Comparison of ENCODE assay signal across 18 cellular contexts in the genomic region with DNA sequence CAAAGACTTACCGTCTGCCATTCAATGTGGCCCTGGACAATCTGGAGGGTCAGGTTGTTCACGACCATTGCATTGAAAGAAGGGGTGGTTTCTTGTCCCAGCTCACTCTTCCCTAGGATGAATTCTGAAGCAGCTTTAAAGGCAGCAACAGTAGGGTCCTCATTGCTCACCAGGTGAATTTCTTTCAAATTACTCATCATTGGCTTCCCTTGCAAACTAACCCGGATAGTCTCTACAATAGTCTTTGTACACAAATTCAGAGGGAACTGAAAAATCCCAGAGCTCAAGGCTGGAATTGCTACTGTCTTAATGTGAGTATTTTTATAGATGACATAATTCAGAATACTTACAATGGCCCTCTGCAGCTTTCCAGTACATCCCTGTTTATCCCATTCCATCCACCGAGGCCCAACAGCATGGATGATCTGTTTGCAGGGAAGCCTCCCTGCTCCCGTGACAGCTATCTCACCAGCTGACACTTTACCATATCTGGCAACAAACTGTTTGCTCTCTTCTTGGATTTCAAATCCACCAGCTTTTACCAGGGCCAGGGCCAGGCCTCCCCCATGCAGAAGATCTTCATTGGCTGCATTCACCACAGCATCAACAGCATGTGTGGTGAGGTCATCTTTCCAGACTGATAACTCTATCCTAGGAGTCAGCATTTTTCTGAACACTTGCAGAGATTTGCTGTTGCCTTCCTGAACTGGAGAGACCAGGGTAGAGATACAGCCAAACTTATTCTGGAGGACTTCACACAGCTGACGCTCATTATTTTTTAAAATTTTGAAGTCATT. TPM values are rescaled to one million over a fixed set of nuclear protein-coding genes. Genes with fewer than 3 reads are reported as not detected.
DNase-seq lines count a peak whose midpoint lies in the region; ATAC-seq, FAIRE-seq and TF ChIP-seq lines count a peak whose summit lies in the region.
"Had no signal": no experiment of that assay in that cellular context is flagged by ENCODE, and none has a peak within 500 bp of the region (broad histone marks: within the 10 kb centered on the region; RNA-seq: fewer than 3 reads in every experiment).

No MANE protein-coding gene starts in this region.

- no peak for ATAC-seq in GM21723 (IDR thresholded peaks at IDR 0.05; ENCODE audit: unreplicated experiment)
- ATAC-seq: activated CD4-positive, alpha-beta T cell treated with anti-CD3 and anti-CD28 coated beads for 36 hours had no signal

- peak; percentile 23 for DNase-seq in NCI-H146 (lab: John Stamatoyannopoulos, UW)
- DNase-seq in NCI-H146 treated with DMSO at 0.1 percent for 48 hours (lab: John Stamatoyannopoulos, UW; ENCODE audit: unreplicated experiment): no peak
- peak; percentile 50 for DNase-seq in RCC 7860 (ENCODE audit: low spot score)
- DNase-seq in fibroblast of pulmonary artery (ENCODE audit: low read depth): peak; percentile 22
- DNase-seq in renal cortical epithelial cell (ENCODE audit: low read depth): peak; percentile 17
- DNase-seq in colonic mucosa: no peak
- DNase-seq in stimulated activated CD4-positive, alpha-beta T cell treated with anti-CD3 and anti-CD28 coated beads, Interleukin-2, amount 100 ng/mL, for 48 hours: no peak
- DNase-seq: activated CD4-positive, alpha-beta T cell treated with anti-CD3 and anti-CD28 coated beads for 36 hours; activated effector memory CD4-positive, alpha-beta T cell treated with Interleukin-2 at 50 U/mL for 16 hours; cerebellar nuclear complex; DMS153; esophagus squamous epithelium; NCI-H187 treated with DMSO at 0.1 percent for 48 hours; tibial artery had no signal

- intact Hi-C loops in colonic mucosa (cut with DNase I): no loop called here

- no peak overlapping the region for H3K27ac ChIP-seq in colonic mucosa
- H3K27ac ChIP-seq: esophagus squamous epithelium, tibial artery had no signal

- no peaks in the 10 kb centered on the region for H3K9me3 ChIP-seq in colonic mucosa
- H3K9me3 ChIP-seq: esophagus squamous epithelium, tibial artery had no signal

- FAIRE-seq in RCC 7860 (lab: Jason Lieb, UNC): no peak
- FAIRE-seq: A204.1, islet of Langerhans had no signal

- H3K4me3 ChIP-seq in fibroblast of pulmonary artery (replicated peaks; ENCODE audit: low read depth, low read length) (no peak overlapping the region), colonic mucosa (no peak overlapping the region)
- H3K4me3 ChIP-seq: esophagus squamous epithelium, HAP-1, tibial artery had no signal

- peaks cover 28% of the 10 kb centered on the region for H3K36me3 ChIP-seq in colonic mucosa
- H3K36me3 ChIP-seq: HAP-1 had no signal

- no peaks in the 10 kb centered on the region for H3K27me3 ChIP-seq in colonic mucosa
- H3K27me3 ChIP-seq: esophagus squamous epithelium, tibial artery had no signal

- H3K9ac ChIP-seq in colonic mucosa (ENCODE audit: low read depth in 2 of 2, low read length in 2 of 2): no peak overlapping the region

- no peak for TF ChIP-seq CTCF in fibroblast of pulmonary artery (IDR thresholded peaks at IDR 0.05; ENCODE audit: low read length, missing control alignments)
- no peak for TF ChIP-seq CTCF in colonic mucosa (IDR thresholded peaks at IDR 0.05)

- no peaks in the 10 kb centered on the region for H3K4me1 ChIP-seq in colonic mucosa
- H3K4me1 ChIP-seq: esophagus squamous epithelium, HAP-1, tibial artery had no signal

RNA-seq across cellular contexts. Expression of a gene that starts 8.6 kb away (rescaled TPM):
- 39.8 and 41.5 TPM in 2 replicates for total RNA-seq in renal cortical epithelial cell
- total RNA-seq in colonic mucosa: 10 to 100 TPM; 20.2 to 28.0 TPM

RNA-seq across cellular contexts. Expression of a gene that starts 8.7 kb away (rescaled TPM):
- total RNA-seq in renal cortical epithelial cell (39.1 and 55.1 TPM in 2 replicates), colonic mucosa (10 to 100 TPM; 44.0 to 46.4 TPM)

RNA-seq across cellular contexts. Expression of a gene that starts 22.0 kb away (rescaled TPM):
- total RNA-seq in renal cortical epithelial cell (0.20 TPM in 1 of 2 replicates, not detected in the other), colonic mucosa (1 to 10 TPM in 1 of 2 donors, under 1 TPM in 1; 0.74 to 1.1 TPM)

RNA-seq across cellular contexts. Expression of a gene that starts 40.7 kb away (rescaled TPM):
- total RNA-seq in renal cortical epithelial cell: 29.5 and 61.3 TPM in 2 replicates
- 10 to 100 TPM; 47.4 to 60.4 TPM for total RNA-seq in colonic mucosa

Comparison
In these comparisons a context has a peak if more than half of its experiments do, and no peak if none do; other contexts are left out.
1. DNase-seq: peak in NCI-H146 (single experiment), RCC 7860 (single experiment), fibroblast of pulmonary artery (single experiment) and renal cortical epithelial cell (single experiment); none in NCI-H146 treated with DMSO at 0.1 percent for 48 hours (single experiment), colonic mucosa (single experiment) and stimulated activated CD4-positive, alpha-beta T cell treated with anti-CD3 and anti-CD28 coated beads, Interleukin-2, amount 100 ng/mL, for 48 hours (0 of 2).